Comparison of ENCODE assay signal across 8 cellular contexts in genomic region chr17:51164911-51165679, GRCh38. TPM values are rescaled to one million over a fixed set of nuclear protein-coding genes. Genes with fewer than 3 reads are reported as not detected.
DNase-seq lines count a peak whose midpoint lies in the region; ATAC-seq and TF ChIP-seq lines count a peak whose summit lies in the region.

No MANE protein-coding gene starts in this region.

- peaks cover 10% of the 10 kb centered on the region; the same call in 1 of the 2 replicates for H3K9me1 ChIP-seq in IMR-90 (ENCODE audit: insufficient read depth, low read length)

- in situ Hi-C loops in IMR-90 (cut with MboI; ENCODE audit: low sequenced_read_pairs): no loop called here

- H3K9ac ChIP-seq in IMR-90 (ENCODE audit: low read depth, low read length) (peak overlapping the region; percentile 78; the same call in 1 of the 2 replicates), adipocyte (ENCODE audit: low read length) (peak overlapping the region; percentile 95)

- H3K4ac ChIP-seq in IMR-90 (ENCODE audit: low read depth, low read length): peak overlapping the region; percentile 97

- dilution Hi-C loops in IMR-90 (cut with HindIII; ENCODE audit: low sequenced_read_pairs, unreplicated experiment): no loop called here

- ATAC-seq in IMR-90 (ENCODE audit: low read depth) (no peak), HG02973 (IDR thresholded peaks at IDR 0.05; ENCODE audit: unreplicated experiment) (no peak)

- BruUV-seq in IMR-90 (replicated peaks; lab: Mats Ljungman, UMichigan): no TSS peak

- H2BK120ac ChIP-seq in IMR-90 (ENCODE audit: low read depth, low read length): no peak overlapping the region

- no peak overlapping the region for H3K23ac ChIP-seq in IMR-90 (ENCODE audit: low read depth, low read length)

- TF ChIP-seq POLR2A in IMR-90 (IDR thresholded peaks at IDR 0.05; ENCODE audit: low read depth, low read length): no peak
- TF ChIP-seq POLR2A in tibial nerve (IDR thresholded peaks at IDR 0.05): no peak

- H2BK15ac ChIP-seq in IMR-90 (ENCODE audit: low read depth, low read length): 0 out of 3 replicates have a peak overlapping the region, but pooled peaks have one; percentile 25

- no peak overlapping the region for H3K18ac ChIP-seq in IMR-90 (ENCODE audit: low read depth, low read length)

- CTCF ChIA-PET in IMR-90 (lab: Yijun Ruan, JAX): interaction anchor here (1.3 kb wide), 1 partner anchor 97 kb away, joined by 3 read pairs; no protein-coding TSS in a partner anchor

- H3K27me3 ChIP-seq in IMR-90 (ENCODE audit: control insufficient read depth, insufficient read depth, low read length): no peaks in the 10 kb centered on the region
- no peaks in the 10 kb centered on the region for H3K27me3 ChIP-seq in adipocyte (replicated peaks; ENCODE audit: control insufficient read depth, insufficient read depth, low read length)
- no peaks in the 10 kb centered on the region for H3K27me3 ChIP-seq in tibial nerve

- H2BK20ac ChIP-seq in IMR-90 (ENCODE audit: low read depth, low read length): no peak overlapping the region

- peaks cover 19% of the 10 kb centered on the region for H4K20me1 ChIP-seq in IMR-90 (ENCODE audit: insufficient read depth, low read length)

- DNase-seq in IMR-90 (no peak), adipocyte (ENCODE audit: low read depth) (no peak), left kidney (ENCODE audit: low read depth, low spot score) (peak; percentile 18), tibial nerve (ENCODE audit: low spot score in 2 of 2) (no peak), NCI-H226 (no peak), GM20000 (ENCODE audit: low spot score) (no peak)

- POLR2A ChIA-PET in IMR-90 (lab: Charles Lee; ENCODE audit: unreplicated experiment): interaction anchor here (0.6 kb wide), 1 partner anchor 154 kb away, joined by 3 read pairs; no protein-coding TSS in a partner anchor

- peak overlapping the region; percentile 95 for H2BK5ac ChIP-seq in IMR-90 (ENCODE audit: low read depth, low read length, poor library complexity, severe bottlenecking)

- intact Hi-C loops in IMR-90 (cut with micrococcal nuclease): loop anchor here (5.0 kb wide), 1 partner anchor 372 kb away; no protein-coding TSS in a partner anchor

- no peak for TF ChIP-seq EP300 in tibial nerve (IDR thresholded peaks at IDR 0.05)

- H4K8ac ChIP-seq in IMR-90 (ENCODE audit: low read depth in 2 of 2, low read length in 2 of 2): peak overlapping the region; percentile 87 to 100; a peak in 3 of 4 replicates

- 54% methylated on average over 9 of the region's 16 CpGs; no CpG with 5 or more reads in 1 of the 2 experiments for WGBS in IMR-90 (ENCODE audit: extremely low coverage in 2 of 2, insufficient read length in 1 of 2), 2 experiments
- WGBS in tibial nerve, 2 donors: 57 to 68% methylated on average over 16 of the region's 16 CpGs

- H2AK9ac ChIP-seq in IMR-90 (replicated peaks; ENCODE audit: low read depth, low read length, poor library complexity): peak overlapping the region; percentile 97

- H3K56ac ChIP-seq in IMR-90 (ENCODE audit: extremely low read depth, insufficient read depth, low read length): no peak overlapping the region

- H3K27ac ChIP-seq in C4-2B (peak overlapping the region; percentile 96), IMR-90 (ENCODE audit: insufficient read depth, low read length) (peak overlapping the region; percentile 91; the same call in 1 of the 2 replicates), tibial nerve (peak overlapping the region; percentile 80 to 98 (median 93))

- TF ChIP-seq RAD21 in IMR-90 (IDR thresholded peaks at IDR 0.05; ENCODE audit: low read length): no peak

- H3K4me1 ChIP-seq in IMR-90 (ENCODE audit: control insufficient read depth, insufficient read depth, low read length): peaks cover 8% of the 10 kb centered on the region; the same call in 1 of the 2 replicates
- peaks cover 16% of the 10 kb centered on the region for H3K4me1 ChIP-seq in adipocyte (ENCODE audit: control insufficient read depth, insufficient read depth, low read length)
- H3K4me1 ChIP-seq in tibial nerve: peaks cover 0 to 23% (median 7%) of the 10 kb centered on the region in 4 donors

- no peaks in the 10 kb centered on the region for H3K9me3 ChIP-seq in IMR-90 (ENCODE audit: control insufficient read depth, insufficient read depth, low read length)
- H3K9me3 ChIP-seq in adipocyte (ENCODE audit: control insufficient read depth, low read length): no peaks in the 10 kb centered on the region
- H3K9me3 ChIP-seq in tibial nerve: no peaks in the 10 kb centered on the region

- H3K4me3 ChIP-seq in IMR-90 (ENCODE audit: insufficient read depth, low read depth, low read length) (no peak overlapping the region), adipocyte (ENCODE audit: low read length) (peak overlapping the region; percentile 94), tibial nerve (peak overlapping the region in 2 of 4 donors; percentile 94 to 97)

- peaks cover 27 to 55% of the 10 kb centered on the region in 2 experiments for H3K79me1 ChIP-seq in IMR-90 (ENCODE audit: low read depth in 1 of 2, low read length in 2 of 2)

- peak overlapping the region; percentile 95 for H2AFZ ChIP-seq in IMR-90 (replicated peaks; ENCODE audit: low read length, poor library complexity)

- no peak overlapping the region for H3K14ac ChIP-seq in IMR-90 (replicated peaks; ENCODE audit: low read depth, low read length)

- TF ChIP-seq CTCF in C4-2B (conservative IDR thresholded peaks at IDR 0.05): no peak
- TF ChIP-seq CTCF in IMR-90 (conservative IDR thresholded peaks at IDR 0.05; ENCODE audit: low read depth, low read length): no peak
- TF ChIP-seq CTCF in tibial nerve (IDR thresholded peaks at IDR 0.05): no peak
- TF ChIP-seq CTCF in GM20000 (IDR thresholded peaks at IDR 0.05; ENCODE audit: extremely low read depth, missing control alignments): no peak

- H3K4me2 ChIP-seq in IMR-90 (ENCODE audit: low read depth, low read length): no peak overlapping the region; the same call in 1 of the 2 replicates

- peak overlapping the region; percentile 95 for H4K5ac ChIP-seq in IMR-90 (ENCODE audit: low read depth, low read length)

- H3K36me3 ChIP-seq in IMR-90 (ENCODE audit: control insufficient read depth, insufficient read depth, low read length) (peaks cover 38% of the 10 kb centered on the region), adipocyte (ENCODE audit: control insufficient read depth, insufficient read depth, low read length, severe bottlenecking) (peaks cover 53% of the 10 kb centered on the region), tibial nerve (peaks cover 0 to 57% (median 28%) of the 10 kb centered on the region in 3 donors)

- peak overlapping the region; percentile 95; the same call in 1 of the 2 replicates for H4K91ac ChIP-seq in IMR-90 (ENCODE audit: insufficient read depth, low read depth, low read length)

- H2AK5ac ChIP-seq in IMR-90 (ENCODE audit: low read depth, low read length): peak overlapping the region; percentile 84; the same call in 1 of the 2 replicates

TF ChIP-seq in IMR-90, 13 proteins besides CTCF, POLR2A, EP300 and RAD21:
- no peak for TF ChIP-seq MAZ (IDR thresholded peaks at IDR 0.05; ENCODE audit: borderline replicate concordance, low read depth, low read length)

RNA-seq across cellular contexts. Expression of gene NME2, which starts 1.1 kb away (rescaled TPM):
- 824 and 863 TPM in 2 replicates for total RNA-seq in IMR-90 (2012; rRNA removed)
- 912 and 1,059 TPM in 2 replicates for polyA plus RNA-seq in IMR-90 (2012; rRNA removed)
- polyA plus RNA-seq in IMR-90 (2012; cell fraction: cytosol; rRNA removed): 1,086 and 1,531 TPM in 2 replicates
- polyA plus RNA-seq in IMR-90 (2012; cell fraction: nucleus; rRNA removed; ENCODE audit: low replicate concordance): 335 and 521 TPM in 2 replicates
- 100 to 1,000 TPM; 308 to 552 (median 417) TPM for total RNA-seq in tibial nerve

RNA-seq across cellular contexts. Expression of gene NME1, which starts 11.7 kb away (rescaled TPM):
- 261 and 312 TPM in 2 replicates for total RNA-seq in IMR-90 (2012; rRNA removed)
- 311 and 365 TPM in 2 replicates for polyA plus RNA-seq in IMR-90 (2012; rRNA removed)
- polyA plus RNA-seq in IMR-90 (2012; cell fraction: cytosol; rRNA removed): 294 and 458 TPM in 2 replicates
- polyA plus RNA-seq in IMR-90 (2012; cell fraction: nucleus; rRNA removed; ENCODE audit: low replicate concordance): 76.8 and 195 TPM in 2 replicates
- 100 to 1,000 TPM in 1 of 4 donors, 10 to 100 TPM in 3; 12.7 to 105 (median 38.7) TPM for total RNA-seq in tibial nerve

RNA-seq across cellular contexts. Expression of gene SPAG9, which starts 44.4 kb away (rescaled TPM):
- total RNA-seq in IMR-90 (2012; rRNA removed) (75.5 and 93.9 TPM in 2 replicates), tibial nerve (100 to 1,000 TPM; 145 to 199 (median 165) TPM)
- 20.6 and 26.7 TPM in 2 replicates for polyA plus RNA-seq in IMR-90 (2012; rRNA removed)
- 4.7 and 6.2 TPM in 2 replicates for polyA plus RNA-seq in IMR-90 (2012; cell fraction: cytosol; rRNA removed)
- 14.2 and 68.3 TPM in 2 replicates for polyA plus RNA-seq in IMR-90 (2012; cell fraction: nucleus; rRNA removed; ENCODE audit: low replicate concordance)
